ENCODE assay signal across 1 cellular context in genomic region chr12:6383572-6384498, GRCh38.
A peak's percentile ranks its signal among the peaks of the same experiment; 100 is the strongest.
TF ChIP-seq lines count a peak whose summit lies in the region.

TSS of gene LTBR (plus strand) at chr12:6384162. CDS start at chr12:6384359, 197 bp downstream.

TF ChIP-seq in K562, 482 proteins besides CTCF, POLR2A, EP300 and RAD21 (continued from another document and continues in another):
- TF ChIP-seq ZBTB7A (IDR thresholded peaks at IDR 0.05; ENCODE audit: borderline replicate concordance, control insufficient read depth, low read depth, low read length): peak; percentile 12; the same call in 1 of the 2 replicates
- TF ChIP-seq MAZ (CRISPR knock-in tag; conservative IDR thresholded peaks at IDR 0.05 in 1 of 2, IDR thresholded peaks at IDR 0.05 in 1 of 2): peak; percentile 69 to 94; a peak in 3 of 4 replicates
- no peak for TF ChIP-seq FOXK1 (CRISPR knock-in tag; IDR thresholded peaks at IDR 0.05; ENCODE audit: borderline replicate concordance)
- peak; percentile 22; the same call in 1 of the 2 replicates for TF ChIP-seq ZNF395 (CRISPR knock-in tag; IDR thresholded peaks at IDR 0.05)
- TF ChIP-seq YY1 (IDR thresholded peaks at IDR 0.05; ENCODE audit: borderline replicate concordance in 1 of 3, control insufficient read depth in 1 of 3, extremely low read depth in 1 of 3, insufficient read depth in 3 of 3, insufficient read length in 1 of 3, insufficient replicate concordance in 2 of 3, low read depth in 1 of 3, low read length in 2 of 3): peak in 1 of 3 experiments; percentile 87
- TF ChIP-seq U2AF1 (optimal IDR thresholded peaks at IDR 0.05; ENCODE audit: low read depth, low read length): peak; percentile 82
- no peak for TF ChIP-seq SMAD2 (IDR thresholded peaks at IDR 0.05; ENCODE audit: low read depth, low read length)
- no peak for TF ChIP-seq TCF7L2 (IDR thresholded peaks at IDR 0.05; ENCODE audit: low read depth, low read length)
- TF ChIP-seq ZFX (CRISPR knock-in tag; IDR thresholded peaks at IDR 0.05): peak; percentile 99
- TF ChIP-seq GATAD2B (IDR thresholded peaks at IDR 0.05; ENCODE audit: borderline replicate concordance): no peak
- peak; percentile 91 for TF ChIP-seq ZNF592 (IDR thresholded peaks at IDR 0.05)
- peak; percentile 21 for TF ChIP-seq JUND (IDR thresholded peaks at IDR 0.05; ENCODE audit: borderline replicate concordance, low read depth, low read length)
- TF ChIP-seq JUND (tag; IDR thresholded peaks at IDR 0.05; ENCODE audit: borderline replicate concordance, low read depth, low read length): no peak; the same call in 2 of the 3 replicates
- no peak for TF ChIP-seq ZNF134 (CRISPR knock-in tag; conservative IDR thresholded peaks at IDR 0.05)
- TF ChIP-seq NR0B1 (IDR thresholded peaks at IDR 0.05; ENCODE audit: partially characterized antibody): no peak
- no peak for TF ChIP-seq ZNF12 (CRISPR knock-in tag; IDR thresholded peaks at IDR 0.05)
- no peak for TF ChIP-seq ZBTB8A (IDR thresholded peaks at IDR 0.05; ENCODE audit: partially characterized antibody)
- TF ChIP-seq FOXP4 (CRISPR knock-in tag; IDR thresholded peaks at IDR 0.05; ENCODE audit: borderline replicate concordance): no peak; the same call in 1 of the 2 replicates
- TF ChIP-seq USF1 (CRISPR knock-in tag; IDR thresholded peaks at IDR 0.05): peak; percentile 86
- TF ChIP-seq TRIM25 (IDR thresholded peaks at IDR 0.05; ENCODE audit: borderline replicate concordance): no peak
- TF ChIP-seq CCNT2 (IDR thresholded peaks at IDR 0.05; ENCODE audit: borderline replicate concordance, extremely low read depth, insufficient read length, low read depth, low read length): peak; percentile 86
- TF ChIP-seq ZNF79 (CRISPR knock-in tag; IDR thresholded peaks at IDR 0.05; ENCODE audit: low read depth): no peak
- TF ChIP-seq ESRRA (IDR thresholded peaks at IDR 0.05; ENCODE audit: borderline replicate concordance, low read depth): peak; percentile 20; the same call in 1 of the 2 replicates
- no peak for TF ChIP-seq HMG20B (CRISPR knock-in tag; IDR thresholded peaks at IDR 0.05)
- no peak for TF ChIP-seq ZNF408 (CRISPR knock-in tag; IDR thresholded peaks at IDR 0.05; ENCODE audit: low read depth)
- peak; percentile 77 for TF ChIP-seq GABPA (tag; conservative IDR thresholded peaks at IDR 0.05; ENCODE audit: low read depth)
- TF ChIP-seq BHLHE40 (IDR thresholded peaks at IDR 0.05; ENCODE audit: low read length): peak; percentile 97
- TF ChIP-seq KLF6 (CRISPR knock-in tag; IDR thresholded peaks at IDR 0.05; ENCODE audit: borderline replicate concordance): peak; percentile 72; the same call in 1 of the 2 replicates
- peak; percentile 90 for TF ChIP-seq RBFOX2 (IDR thresholded peaks at IDR 0.05; ENCODE audit: low read depth, low read length)
- TF ChIP-seq FOXP1 (CRISPR knock-in tag; IDR thresholded peaks at IDR 0.05): peak; percentile 85
- peak; percentile 77; the same call in 1 of the 2 replicates for TF ChIP-seq BRD4 (IDR thresholded peaks at IDR 0.05)
- peak; percentile 77; the same call in 1 of the 2 replicates for TF ChIP-seq RNF2 (IDR thresholded peaks at IDR 0.05)
- TF ChIP-seq PCBP1 (IDR thresholded peaks at IDR 0.05; ENCODE audit: low read depth, low read length, poor library complexity, severe bottlenecking): peak; percentile 64
- TF ChIP-seq CTBP1 (IDR thresholded peaks at IDR 0.05; ENCODE audit: borderline replicate concordance): peak; percentile 47; the same call in 1 of the 2 replicates
- peak; percentile 56; the same call in 1 of the 2 replicates for TF ChIP-seq NFRKB (IDR thresholded peaks at IDR 0.05; ENCODE audit: low read depth)
- TF ChIP-seq SUPT5H (IDR thresholded peaks at IDR 0.05): peak; percentile 72
- TF ChIP-seq CREB3L1 (IDR thresholded peaks at IDR 0.05; ENCODE audit: borderline replicate concordance, low read depth): peak; percentile 29; the same call in 1 of the 2 replicates
- peak; percentile 90 for TF ChIP-seq POLR2G (IDR thresholded peaks at IDR 0.05; ENCODE audit: low read depth, low read length)
- peak; percentile 57; the same call in 1 of the 2 replicates for TF ChIP-seq ELF1 (tag; IDR thresholded peaks at IDR 0.05)
- 0 out of 2 replicates have a peak, but pooled peaks have one; percentile 53 for TF ChIP-seq ETV5 (CRISPR knock-in tag; IDR thresholded peaks at IDR 0.05; ENCODE audit: low read depth)
- TF ChIP-seq MCM2 (IDR thresholded peaks at IDR 0.05; ENCODE audit: low read depth): no peak
- TF ChIP-seq ZNF639 (CRISPR knock-in tag; conservative IDR thresholded peaks at IDR 0.05 in 1 of 2, IDR thresholded peaks at IDR 0.05 in 1 of 2): 0 out of 4 replicates have a peak, but pooled peaks of 1 of the 2 experiments have one; percentile 50
- peak; percentile 26; the same call in 1 of the 2 replicates for TF ChIP-seq CBFA2T3 (IDR thresholded peaks at IDR 0.05)
- no peak for TF ChIP-seq ZNF444 (CRISPR knock-in tag; IDR thresholded peaks at IDR 0.05)
- TF ChIP-seq ZNF143 (CRISPR knock-in tag; IDR thresholded peaks at IDR 0.05): 0 out of 2 replicates have a peak, but pooled peaks have one; percentile 35
- TF ChIP-seq KDM4B (IDR thresholded peaks at IDR 0.05; ENCODE audit: borderline replicate concordance in 2 of 2, low read depth in 1 of 2): peak in 1 of 2 experiments; percentile 39; a peak in 1 of 4 replicates
- no peak for TF ChIP-seq SMARCB1 (IDR thresholded peaks at IDR 0.05; ENCODE audit: insufficient read length, low read depth)
- peak; percentile 57 for TF ChIP-seq POLR2B (IDR thresholded peaks at IDR 0.05; ENCODE audit: low read depth, partially characterized antibody)
- TF ChIP-seq L3MBTL2 (IDR thresholded peaks at IDR 0.05): peak; percentile 95
- TF ChIP-seq HMGXB4 (CRISPR knock-in tag; IDR thresholded peaks at IDR 0.05): 0 out of 2 replicates have a peak, but pooled peaks have one; percentile 21
- peak; percentile 98 for TF ChIP-seq CEBPB (tag; IDR thresholded peaks at IDR 0.05)
